1 cellular context compared by ENCODE assay signal in genomic region chr6:113719545-113719944, GRCh38.
TF ChIP-seq lines count a peak whose summit lies in the region.

No MANE protein-coding gene starts in this region.

TF ChIP-seq in HEK293, 187 proteins besides CTCF, POLR2A, EP300 and RAD21 (continued from another document):
- TF ChIP-seq ZNF362 (tag by site-specific recombination; IDR thresholded peaks at IDR 0.05) (peak; percentile 78), ATF2 (tag by site-specific recombination; IDR thresholded peaks at IDR 0.05; ENCODE audit: low read depth) (peak; percentile 86), ZNF16 (tag by site-specific recombination; IDR thresholded peaks at IDR 0.05; ENCODE audit: low read depth) (no peak), ZNF19 (tag by site-specific recombination; IDR thresholded peaks at IDR 0.05; ENCODE audit: low read depth) (no peak), PRDM10 (tag by site-specific recombination; IDR thresholded peaks at IDR 0.05) (peak; percentile 48)
